ENCODE assay signal across 8 cellular contexts in the genomic region with DNA sequence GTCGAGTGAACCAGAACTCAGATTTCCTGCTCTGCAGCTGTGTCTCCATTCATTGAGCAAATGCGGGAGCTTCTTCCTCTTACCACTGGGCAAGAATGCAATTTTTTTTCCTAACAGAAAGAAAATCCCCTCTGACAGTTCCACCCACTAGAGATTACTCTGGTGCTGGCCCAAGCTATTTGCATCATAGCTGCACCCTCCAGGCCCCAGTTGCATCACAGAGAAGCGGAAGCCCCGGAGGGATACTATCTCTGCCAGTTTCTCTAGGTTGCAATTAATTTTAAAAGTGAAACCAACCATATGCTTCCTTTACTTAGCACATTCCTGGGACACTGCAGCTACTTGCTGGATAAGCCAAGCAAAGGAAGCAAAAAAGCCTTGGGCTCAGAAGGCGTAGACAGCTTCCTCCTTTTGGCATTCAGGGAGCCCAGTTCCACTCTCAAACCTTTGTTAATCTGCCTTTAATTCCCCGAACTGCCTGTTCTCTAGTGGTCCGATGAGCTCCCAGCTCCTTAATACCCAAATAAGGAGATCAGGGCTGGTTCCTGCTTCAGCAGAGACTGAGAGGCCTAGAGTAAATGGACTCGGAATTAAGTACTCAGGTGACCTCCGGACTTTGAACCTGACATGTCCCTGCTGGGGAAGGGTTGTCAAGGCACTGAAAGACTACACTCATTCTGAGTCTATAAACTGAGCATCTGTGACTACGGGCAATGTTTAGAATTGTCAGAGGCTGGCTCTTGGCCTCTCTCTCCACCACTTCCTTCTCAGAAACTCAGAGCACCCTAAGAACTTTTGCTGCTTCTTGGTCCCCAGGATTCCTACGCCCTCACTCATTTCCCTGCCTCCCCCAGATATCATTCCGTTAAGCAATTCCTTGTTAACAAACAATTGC.
DNase-seq lines count a peak whose midpoint lies in the region; ATAC-seq, FAIRE-seq and TF ChIP-seq lines count a peak whose summit lies in the region.

No MANE protein-coding gene starts in this region.

- POLR2A ChIA-PET in HepG2 (lab: Yijun Ruan, JAX) = interaction anchor here (0.6 to 1.4 kb wide), 8 partner anchors 9 to 745 kb away, joined by 3 to 11 read pairs (median 5); a partner anchor contains a TSS

- H3K4me3 ChIP-seq in dorsolateral prefrontal cortex (peak overlapping the region in 48 of 59 donors; percentile 1 to 56 (median 36)), HepG2 (replicated peaks in 1 of 3; ENCODE audit: insufficient read depth in 1 of 3, low read depth in 2 of 3, low read length in 3 of 3) (peak overlapping the region; percentile 48 to 67 (median 64))

- no peaks in the 10 kb centered on the region for H3K27me3 ChIP-seq in dorsolateral prefrontal cortex
- no peaks in the 10 kb centered on the region for H3K27me3 ChIP-seq in HepG2 (ENCODE audit: control insufficient read depth in 1 of 2, insufficient read depth in 2 of 2, low read length in 2 of 2)

- H3K9ac ChIP-seq in HepG2 (ENCODE audit: insufficient read depth, low read depth, low read length) = peak overlapping the region; percentile 75

- intact Hi-C loops in dorsolateral prefrontal cortex (cut with DNase I) (no loop called here), HepG2 (cut with micrococcal nuclease; ENCODE audit: unreplicated experiment) (no loop called here)

- DNase-seq in NOMO-1 treated with DMSO at 0.1 percent for 48 hours (lab: John Stamatoyannopoulos, UW; ENCODE audit: unreplicated experiment) = peak; percentile 89
- peak in 7 of 10 donors; percentile 3 to 53 (median 34) for DNase-seq in dorsolateral prefrontal cortex
- DNase-seq in HepG2 (ENCODE audit: low spot score) = peak; percentile 93
- peak; percentile 60 for DNase-seq in stromal cell of bone marrow (ENCODE audit: low read depth)
- no peak for DNase-seq in NCI-H2227 treated with DMSO at 0.1 percent for 48 hours (lab: John Stamatoyannopoulos, UW)
- no peak for DNase-seq in stimulated activated CD8-positive, alpha-beta memory T cell treated with anti-CD3 and anti-CD28 coated beads, Interleukin-4, amount 100 ng/mL, for 48 hours

- H3K27ac ChIP-seq in dorsolateral prefrontal cortex = peak overlapping the region in 48 of 59 donors; percentile 6 to 87 (median 59)
- peak overlapping the region; percentile 95 for H3K27ac ChIP-seq in HepG2 (ENCODE audit: extremely low read length, insufficient read depth, low read length)

- peak overlapping the region; percentile 94 for H3K4me2 ChIP-seq in HepG2 (ENCODE audit: low read depth, low read length)

- ATAC-seq in GM18870 (IDR thresholded peaks at IDR 0.05; ENCODE audit: unreplicated experiment) = peak; percentile 57
- peak; percentile 86 for ATAC-seq in HepG2
- no peak for ATAC-seq in GM18517 (IDR thresholded peaks at IDR 0.05; ENCODE audit: unreplicated experiment)

- no peaks in the 10 kb centered on the region for H3K9me3 ChIP-seq in HepG2 (ENCODE audit: low read length)

- no peaks in the 10 kb centered on the region for H4K20me1 ChIP-seq in HepG2 (ENCODE audit: insufficient read depth, low read length)

- no peak for TF ChIP-seq RAD21 in HepG2 (CRISPR knock-in tag; IDR thresholded peaks at IDR 0.05)

- peak overlapping the region; percentile 28 for H2AFZ ChIP-seq in HepG2 (ENCODE audit: low read length)

- TF ChIP-seq POLR2A in HepG2 (IDR thresholded peaks at IDR 0.05; ENCODE audit: insufficient read depth in 1 of 2, low read depth in 2 of 2, low read length in 2 of 2) = peak; percentile 15 to 41; a peak in 2 of 4 replicates

- H3K4me1 ChIP-seq in HepG2 (ENCODE audit: insufficient read depth, low read length) = peaks cover 63% of the 10 kb centered on the region

- H3K79me2 ChIP-seq in HepG2 (ENCODE audit: insufficient read depth, low read length) = no peaks in the 10 kb centered on the region

- peak in 1 of 2 experiments; percentile 66; a peak in 2 of 4 replicates for TF ChIP-seq EP300 in HepG2 (IDR thresholded peaks at IDR 0.05; ENCODE audit: low read depth in 2 of 2, low read length in 2 of 2)
- no peak; the same call in 1 of the 2 replicates for TF ChIP-seq EP300 in HepG2 (CRISPR knock-in tag; IDR thresholded peaks at IDR 0.05; ENCODE audit: borderline replicate concordance)

- peak; percentile 63 for FAIRE-seq in HepG2 (lab: Jason Lieb, UNC)

- TSS peak; percentile 95 for BruUV-seq in HepG2 (replicated peaks; lab: Mats Ljungman, UMichigan)

- no peaks in the 10 kb centered on the region for H3K36me3 ChIP-seq in HepG2 (replicated peaks in 1 of 2; ENCODE audit: control insufficient read depth in 1 of 2, insufficient read depth in 2 of 2, low read length in 2 of 2)

- 20% methylated on average over 12 of the region's 12 CpGs for WGBS in HepG2 (ENCODE audit: low lambda C conversion rate)

- in situ Hi-C loops in HepG2 (cut with HindIII; ENCODE audit: extremely low pct_ligation_motif_present, low pct_unique_long_range_greater_than_20kb) = no loop called here

- CTCF ChIA-PET in HepG2 (lab: Yijun Ruan, JAX; ENCODE audit: low intra/inter-chr PET ratio, low total read pairs) = no interaction called here

- TF ChIP-seq CTCF in dorsolateral prefrontal cortex (IDR thresholded peaks at IDR 0.05 in 54 of 56, conservative IDR thresholded peaks at IDR 0.05 in 2 of 56; ENCODE audit: low read depth in 1 of 56, partially characterized antibody in 56 of 56) = no peak
- TF ChIP-seq CTCF in HepG2 (CRISPR knock-in tag; IDR thresholded peaks at IDR 0.05) = no peak

TF ChIP-seq in HepG2, 621 proteins besides CTCF, POLR2A, EP300 and RAD21 (continues in another document):
- TF ChIP-seq SALL1 (CRISPR knock-in tag; IDR thresholded peaks at IDR 0.05) = peak; percentile 77
- TF ChIP-seq, protein P1, sequence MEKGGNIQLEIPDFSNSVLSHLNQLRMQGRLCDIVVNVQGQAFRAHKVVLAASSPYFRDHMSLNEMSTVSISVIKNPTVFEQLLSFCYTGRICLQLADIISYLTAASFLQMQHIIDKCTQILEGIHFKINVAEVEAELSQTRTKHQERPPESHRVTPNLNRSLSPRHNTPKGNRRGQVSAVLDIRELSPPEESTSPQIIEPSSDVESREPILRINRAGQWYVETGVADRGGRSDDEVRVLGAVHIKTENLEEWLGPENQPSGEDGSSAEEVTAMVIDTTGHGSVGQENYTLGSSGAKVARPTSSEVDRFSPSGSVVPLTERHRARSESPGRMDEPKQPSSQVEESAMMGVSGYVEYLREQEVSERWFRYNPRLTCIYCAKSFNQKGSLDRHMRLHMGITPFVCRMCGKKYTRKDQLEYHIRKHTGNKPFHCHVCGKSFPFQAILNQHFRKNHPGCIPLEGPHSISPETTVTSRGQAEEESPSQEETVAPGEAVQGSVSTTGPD (CRISPR knock-in tag; IDR thresholded peaks at IDR 0.05) = no peak
- TF ChIP-seq MIXL1 (CRISPR knock-in tag; IDR thresholded peaks at IDR 0.05) = peak; percentile 82
- peak; percentile 49; the same call in 1 of the 2 replicates for TF ChIP-seq CREM (IDR thresholded peaks at IDR 0.05)
- TF ChIP-seq CREM (CRISPR knock-in tag; IDR thresholded peaks at IDR 0.05) = no peak
- TF ChIP-seq ZSCAN25 (CRISPR knock-in tag; IDR thresholded peaks at IDR 0.05) = 0 out of 2 replicates have a peak, but pooled peaks have one; percentile 19
- peak; percentile 34; the same call in 1 of the 2 replicates for TF ChIP-seq ZNF331 (CRISPR knock-in tag; IDR thresholded peaks at IDR 0.05)
- TF ChIP-seq, protein P2, sequence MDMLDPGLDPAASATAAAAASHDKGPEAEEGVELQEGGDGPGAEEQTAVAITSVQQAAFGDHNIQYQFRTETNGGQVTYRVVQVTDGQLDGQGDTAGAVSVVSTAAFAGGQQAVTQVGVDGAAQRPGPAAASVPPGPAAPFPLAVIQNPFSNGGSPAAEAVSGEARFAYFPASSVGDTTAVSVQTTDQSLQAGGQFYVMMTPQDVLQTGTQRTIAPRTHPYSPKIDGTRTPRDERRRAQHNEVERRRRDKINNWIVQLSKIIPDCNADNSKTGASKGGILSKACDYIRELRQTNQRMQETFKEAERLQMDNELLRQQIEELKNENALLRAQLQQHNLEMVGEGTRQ (IDR thresholded peaks at IDR 0.05; ENCODE audit: low read depth, low read length) = no peak
- TF ChIP-seq, protein P2 (CRISPR knock-in tag; IDR thresholded peaks at IDR 0.05; ENCODE audit: borderline replicate concordance) = peak; percentile 80; the same call in 1 of the 2 replicates
- TF ChIP-seq SOX5 (CRISPR knock-in tag; IDR thresholded peaks at IDR 0.05; ENCODE audit: borderline replicate concordance) = peak; percentile 65
- no peak for TF ChIP-seq ZZZ3 (CRISPR knock-in tag; IDR thresholded peaks at IDR 0.05; ENCODE audit: borderline replicate concordance)
- no peak for TF ChIP-seq FOXP1 (IDR thresholded peaks at IDR 0.05)
- peak; percentile 38 for TF ChIP-seq FOXP1 (CRISPR knock-in tag; IDR thresholded peaks at IDR 0.05)
- TF ChIP-seq FOXA3 (CRISPR knock-in tag; IDR thresholded peaks at IDR 0.05) = peak; percentile 45; the same call in 1 of the 2 replicates
- TF ChIP-seq CCAR2 (optimal IDR thresholded peaks at IDR 0.05; ENCODE audit: low read depth, low read length) = no peak
- 0 out of 2 replicates have a peak, but pooled peaks have one; percentile 72 for TF ChIP-seq SSRP1 (CRISPR knock-in tag; IDR thresholded peaks at IDR 0.05)
- TF ChIP-seq KAT8 (CRISPR knock-in tag; IDR thresholded peaks at IDR 0.05) = peak; percentile 69

Comparison
In these comparisons a context has a peak if more than half of its experiments do, and no peak if none do; other contexts are left out.
1. DNase-seq: peak in NOMO-1 treated with DMSO at 0.1 percent for 48 hours (single experiment), dorsolateral prefrontal cortex (7 of 10), HepG2 (single experiment) and stromal cell of bone marrow (single experiment); none in NCI-H2227 treated with DMSO at 0.1 percent for 48 hours (single experiment) and stimulated activated CD8-positive, alpha-beta memory T cell treated with anti-CD3 and anti-CD28 coated beads, Interleukin-4, amount 100 ng/mL, for 48 hours (single experiment).